1 cellular context compared by ENCODE assay signal in the genomic region with DNA sequence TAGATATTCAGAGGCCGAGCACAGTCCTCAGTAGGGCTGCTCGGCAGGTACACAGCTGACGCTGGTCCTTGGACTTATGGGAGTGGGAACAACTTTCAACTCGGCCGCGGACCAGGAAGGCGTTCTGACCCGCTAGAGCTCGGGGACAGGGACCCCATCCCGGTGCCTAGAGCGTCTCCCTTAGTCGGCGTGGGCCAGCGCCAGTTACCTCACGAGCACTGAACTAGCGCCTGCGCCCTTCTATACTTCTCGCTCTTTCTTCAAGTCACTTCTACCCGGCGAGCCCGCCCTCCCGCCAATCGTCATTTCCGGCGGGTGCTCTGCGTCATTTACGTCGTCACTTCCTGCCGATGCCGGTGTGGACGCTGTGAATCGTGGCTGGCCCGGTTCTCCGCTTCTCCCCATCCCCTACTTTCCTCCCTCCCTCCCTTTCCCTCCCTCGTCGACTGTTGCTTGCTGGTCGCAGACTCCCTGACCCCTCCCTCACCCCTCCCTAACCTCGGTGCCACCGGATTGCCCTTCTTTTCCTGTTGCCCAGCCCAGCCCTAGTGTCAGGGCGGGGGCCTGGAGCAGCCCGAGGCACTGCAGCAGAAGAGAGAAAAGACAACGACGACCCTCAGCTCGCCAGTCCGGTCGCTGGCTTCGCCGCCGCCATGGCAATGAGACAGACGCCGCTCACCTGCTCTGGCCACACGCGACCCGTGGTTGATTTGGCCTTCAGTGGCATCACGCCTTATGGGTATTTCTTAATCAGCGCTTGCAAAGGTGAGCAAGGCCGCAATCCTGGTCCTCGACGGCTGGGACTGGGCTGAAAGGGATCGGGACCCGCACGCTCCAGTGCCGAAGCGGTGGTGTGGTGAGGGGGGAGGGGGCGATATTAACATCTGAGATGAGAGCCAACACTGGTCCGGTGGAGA.
TF ChIP-seq lines count a peak whose summit lies in the region.

TSS of gene STRAP (plus strand) at position 333 of the 917 bp plus-strand sequence. CDS start at position 654, 321 bp downstream.

TF ChIP-seq in HepG2, 621 proteins besides CTCF, POLR2A, EP300 and RAD21 (continued from another document and continues in another):
- TF ChIP-seq, protein P1, sequence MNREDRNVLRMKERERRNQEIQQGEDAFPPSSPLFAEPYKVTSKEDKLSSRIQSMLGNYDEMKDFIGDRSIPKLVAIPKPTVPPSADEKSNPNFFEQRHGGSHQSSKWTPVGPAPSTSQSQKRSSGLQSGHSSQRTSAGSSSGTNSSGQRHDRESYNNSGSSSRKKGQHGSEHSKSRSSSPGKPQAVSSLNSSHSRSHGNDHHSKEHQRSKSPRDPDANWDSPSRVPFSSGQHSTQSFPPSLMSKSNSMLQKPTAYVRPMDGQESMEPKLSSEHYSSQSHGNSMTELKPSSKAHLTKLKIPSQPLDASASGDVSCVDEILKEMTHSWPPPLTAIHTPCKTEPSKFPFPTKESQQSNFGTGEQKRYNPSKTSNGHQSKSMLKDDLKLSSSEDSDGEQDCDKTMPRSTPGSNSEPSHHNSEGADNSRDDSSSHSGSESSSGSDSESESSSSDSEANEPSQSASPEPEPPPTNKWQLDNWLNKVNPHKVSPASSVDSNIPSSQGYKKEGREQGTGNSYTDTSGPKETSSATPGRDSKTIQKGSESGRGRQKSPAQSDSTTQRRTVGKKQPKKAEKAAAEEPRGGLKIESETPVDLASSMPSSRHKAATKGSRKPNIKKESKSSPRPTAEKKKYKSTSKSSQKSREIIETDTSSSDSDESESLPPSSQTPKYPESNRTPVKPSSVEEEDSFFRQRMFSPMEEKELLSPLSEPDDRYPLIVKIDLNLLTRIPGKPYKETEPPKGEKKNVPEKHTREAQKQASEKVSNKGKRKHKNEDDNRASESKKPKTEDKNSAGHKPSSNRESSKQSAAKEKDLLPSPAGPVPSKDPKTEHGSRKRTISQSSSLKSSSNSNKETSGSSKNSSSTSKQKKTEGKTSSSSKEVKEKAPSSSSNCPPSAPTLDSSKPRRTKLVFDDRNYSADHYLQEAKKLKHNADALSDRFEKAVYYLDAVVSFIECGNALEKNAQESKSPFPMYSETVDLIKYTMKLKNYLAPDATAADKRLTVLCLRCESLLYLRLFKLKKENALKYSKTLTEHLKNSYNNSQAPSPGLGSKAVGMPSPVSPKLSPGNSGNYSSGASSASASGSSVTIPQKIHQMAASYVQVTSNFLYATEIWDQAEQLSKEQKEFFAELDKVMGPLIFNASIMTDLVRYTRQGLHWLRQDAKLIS (CRISPR knock-in tag; IDR thresholded peaks at IDR 0.05) = no peak
- TF ChIP-seq TBP (CRISPR knock-in tag; IDR thresholded peaks at IDR 0.05) (no peak), ZBTB10 (CRISPR knock-in tag; IDR thresholded peaks at IDR 0.05; ENCODE audit: borderline replicate concordance) (no peak), ZNF776 (CRISPR knock-in tag; IDR thresholded peaks at IDR 0.05) (peak; percentile 91), HES4 (CRISPR knock-in tag; IDR thresholded peaks at IDR 0.05; ENCODE audit: borderline replicate concordance) (no peak; the same call in 1 of the 2 replicates), ZNF792 (CRISPR knock-in tag; IDR thresholded peaks at IDR 0.05) (peak; percentile 64; the same call in 1 of the 2 replicates), ZNF235 (CRISPR knock-in tag; IDR thresholded peaks at IDR 0.05; ENCODE audit: borderline replicate concordance) (0 out of 2 replicates have a peak, but pooled peaks have one; percentile 48), PPARG (CRISPR knock-in tag; conservative IDR thresholded peaks at IDR 0.05) (no peak), ZNF484 (CRISPR knock-in tag; IDR thresholded peaks at IDR 0.05; ENCODE audit: borderline replicate concordance, low read depth) (no peak), ZSCAN20 (CRISPR knock-in tag; IDR thresholded peaks at IDR 0.05; ENCODE audit: borderline replicate concordance) (no peak; the same call in 1 of the 2 replicates), ARNT2 (CRISPR knock-in tag; IDR thresholded peaks at IDR 0.05; ENCODE audit: low read depth) (peak; percentile 54; the same call in 1 of the 2 replicates), ARID5B (CRISPR knock-in tag; IDR thresholded peaks at IDR 0.05) (no peak), ZNF543 (CRISPR knock-in tag; IDR thresholded peaks at IDR 0.05) (peak; percentile 91), GATAD2A (CRISPR knock-in tag; IDR thresholded peaks at IDR 0.05) (no peak; the same call in none of the 2 replicates), ZNF34 (CRISPR knock-in tag; IDR thresholded peaks at IDR 0.05; ENCODE audit: borderline replicate concordance) (peak; percentile 53), ZNF672 (CRISPR knock-in tag; IDR thresholded peaks at IDR 0.05) (no peak), ZFP82 (CRISPR knock-in tag; IDR thresholded peaks at IDR 0.05; ENCODE audit: borderline replicate concordance) (no peak; the same call in 1 of the 2 replicates), ZNF577 (CRISPR knock-in tag; IDR thresholded peaks at IDR 0.05; ENCODE audit: borderline replicate concordance, low read depth) (no peak), ZNF569 (CRISPR knock-in tag; IDR thresholded peaks at IDR 0.05; ENCODE audit: borderline replicate concordance) (peak; percentile 73; the same call in 1 of the 2 replicates), RXRB (CRISPR knock-in tag; IDR thresholded peaks at IDR 0.05; ENCODE audit: borderline replicate concordance) (peak; percentile 16; the same call in 1 of the 2 replicates), CENPX (CRISPR knock-in tag; IDR thresholded peaks at IDR 0.05) (no peak), MIER3 (CRISPR knock-in tag; IDR thresholded peaks at IDR 0.05; ENCODE audit: borderline replicate concordance) (0 out of 2 replicates have a peak, but pooled peaks have one; percentile 59), TCF7L2 (IDR thresholded peaks at IDR 0.05; ENCODE audit: low read depth, low read length) (no peak), HMGXB4 (CRISPR knock-in tag; IDR thresholded peaks at IDR 0.05; ENCODE audit: borderline replicate concordance in 1 of 2, low read depth in 1 of 2) (peak; percentile 62 to 78; a peak in 3 of 4 replicates), RFX1 (IDR thresholded peaks at IDR 0.05) (peak; percentile 57), ERF (CRISPR knock-in tag; IDR thresholded peaks at IDR 0.05) (peak; percentile 89), PREB (CRISPR knock-in tag; IDR thresholded peaks at IDR 0.05) (no peak), MTA3 (CRISPR knock-in tag; IDR thresholded peaks at IDR 0.05) (no peak), ZNF382 (CRISPR knock-in tag; IDR thresholded peaks at IDR 0.05; ENCODE audit: borderline replicate concordance) (no peak), ZBTB7B (CRISPR knock-in tag; IDR thresholded peaks at IDR 0.05) (no peak; the same call in 1 of the 2 replicates)
- TF ChIP-seq, protein P2, sequence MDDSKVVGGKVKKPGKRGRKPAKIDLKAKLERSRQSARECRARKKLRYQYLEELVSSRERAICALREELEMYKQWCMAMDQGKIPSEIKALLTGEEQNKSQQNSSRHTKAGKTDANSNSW (CRISPR knock-in tag; IDR thresholded peaks at IDR 0.05; ENCODE audit: borderline replicate concordance) = no peak
- TF ChIP-seq, protein P3, sequence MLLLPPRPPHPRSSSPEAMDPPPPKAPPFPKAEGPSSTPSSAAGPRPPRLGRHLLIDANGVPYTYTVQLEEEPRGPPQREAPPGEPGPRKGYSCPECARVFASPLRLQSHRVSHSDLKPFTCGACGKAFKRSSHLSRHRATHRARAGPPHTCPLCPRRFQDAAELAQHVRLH (CRISPR knock-in tag; IDR thresholded peaks at IDR 0.05; ENCODE audit: borderline replicate concordance, low read depth) = no peak
- TF ChIP-seq, protein P4, sequence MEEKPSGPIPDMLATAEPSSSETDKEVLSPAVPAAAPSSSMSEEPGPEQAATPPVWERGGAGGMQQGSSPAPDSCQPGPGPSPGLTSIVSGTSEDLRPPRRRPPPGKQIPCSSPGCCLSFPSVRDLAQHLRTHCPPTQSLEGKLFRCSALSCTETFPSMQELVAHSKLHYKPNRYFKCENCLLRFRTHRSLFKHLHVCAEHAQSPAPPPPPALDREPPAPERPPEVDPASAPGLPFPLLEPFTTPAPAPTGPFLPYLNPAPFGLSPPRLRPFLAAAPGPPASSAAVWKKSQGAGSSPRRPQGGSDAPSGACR (CRISPR knock-in tag; IDR thresholded peaks at IDR 0.05) = 0 out of 2 replicates have a peak, but pooled peaks have one; percentile 58
- TF ChIP-seq, protein P5, sequence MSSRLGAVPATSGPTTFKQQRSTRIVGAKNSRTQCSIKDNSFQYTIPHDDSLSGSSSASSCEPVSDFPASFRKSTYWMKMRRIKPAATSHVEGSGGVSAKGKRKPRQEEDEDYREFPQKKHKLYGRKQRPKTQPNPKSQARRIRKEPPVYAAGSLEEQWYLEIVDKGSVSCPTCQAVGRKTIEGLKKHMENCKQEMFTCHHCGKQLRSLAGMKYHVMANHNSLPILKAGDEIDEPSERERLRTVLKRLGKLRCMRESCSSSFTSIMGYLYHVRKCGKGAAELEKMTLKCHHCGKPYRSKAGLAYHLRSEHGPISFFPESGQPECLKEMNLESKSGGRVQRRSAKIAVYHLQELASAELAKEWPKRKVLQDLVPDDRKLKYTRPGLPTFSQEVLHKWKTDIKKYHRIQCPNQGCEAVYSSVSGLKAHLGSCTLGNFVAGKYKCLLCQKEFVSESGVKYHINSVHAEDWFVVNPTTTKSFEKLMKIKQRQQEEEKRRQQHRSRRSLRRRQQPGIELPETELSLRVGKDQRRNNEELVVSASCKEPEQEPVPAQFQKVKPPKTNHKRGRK (CRISPR knock-in tag; IDR thresholded peaks at IDR 0.05) = no peak
- TF ChIP-seq, protein P6, sequence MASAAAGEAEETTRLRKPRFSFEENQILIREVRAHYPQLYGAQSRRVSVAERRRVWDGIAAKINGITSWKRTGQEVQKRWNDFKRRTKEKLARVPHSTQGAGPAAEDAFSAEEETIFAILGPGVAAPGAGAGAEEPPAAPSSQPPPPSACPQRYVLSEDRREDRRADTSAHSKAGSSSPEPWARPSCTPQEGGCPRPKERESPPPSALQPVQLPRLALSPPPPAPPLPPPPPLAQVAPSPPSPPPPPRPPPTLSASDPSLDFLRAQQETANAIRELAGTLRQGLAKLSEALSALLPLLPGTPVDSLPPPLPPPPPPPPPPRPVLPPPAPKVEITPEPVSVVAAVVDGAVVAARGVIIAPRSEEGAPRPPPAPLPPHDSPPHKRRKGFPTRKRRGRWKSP (CRISPR knock-in tag; IDR thresholded peaks at IDR 0.05) = peak; percentile 96
- TF ChIP-seq, protein P7, sequence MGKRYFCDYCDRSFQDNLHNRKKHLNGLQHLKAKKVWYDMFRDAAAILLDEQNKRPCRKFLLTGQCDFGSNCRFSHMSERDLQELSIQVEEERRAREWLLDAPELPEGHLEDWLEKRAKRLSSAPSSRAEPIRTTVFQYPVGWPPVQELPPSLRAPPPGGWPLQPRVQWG (CRISPR knock-in tag; IDR thresholded peaks at IDR 0.05; ENCODE audit: borderline replicate concordance, low read depth) = no peak
